18 cellular contexts compared by ENCODE assay signal in genomic region chr2:45131587-45131986, GRCh38.
DNase-seq lines count a peak whose midpoint lies in the region; TF ChIP-seq lines count a peak whose summit lies in the region.
"Had no signal": no experiment of that assay in that cellular context is flagged by ENCODE, and none has a peak within 500 bp of the region (broad histone marks: within the 10 kb centered on the region; RNA-seq: fewer than 3 reads in every experiment).

No MANE protein-coding gene starts in this region.

- TF ChIP-seq POLR2A in NB4 (IDR thresholded peaks at IDR 0.05; ENCODE audit: extremely low read depth, insufficient read length), result no peak

- H3K9me3 Mint-ChIP-seq in endothelial cell (ENCODE audit: unreplicated experiment), result no peaks in the 10 kb centered on the region
- H3K9me3 Mint-ChIP-seq: activated naive CD4-positive, alpha-beta T cell treated with anti-CD3 and anti-CD28 coated beads, Interleukin-2, amount 10 ng/mL, durations not matched to agents 7 days and 5 days had no signal

- no peak overlapping the region for H3K4me3 Mint-ChIP-seq in endothelial cell (ENCODE audit: unreplicated experiment)
- H3K4me3 Mint-ChIP-seq: activated naive CD4-positive, alpha-beta T cell treated with anti-CD3 and anti-CD28 coated beads, Interleukin-2, amount 10 ng/mL, durations not matched to agents 7 days and 5 days; brain had no signal

- in situ Hi-C loops in astrocyte of the spinal cord (cut with HindIII; ENCODE audit: low sequenced_read_pairs), result no loop called here

- H3K27ac Mint-ChIP-seq in endothelial cell (ENCODE audit: unreplicated experiment), result no peak overlapping the region
- H3K27ac Mint-ChIP-seq: activated naive CD4-positive, alpha-beta T cell treated with anti-CD3 and anti-CD28 coated beads, Interleukin-2, amount 10 ng/mL, durations not matched to agents 7 days and 5 days; brain had no signal

- TF ChIP-seq CTCF in NB4 (IDR thresholded peaks at IDR 0.05; ENCODE audit: low read depth, low read length), result no peak
- no peak for TF ChIP-seq CTCF in astrocyte of the spinal cord (IDR thresholded peaks at IDR 0.05; ENCODE audit: low read depth, low read length)
- no peak for TF ChIP-seq CTCF in endothelial cell (IDR thresholded peaks at IDR 0.05; ENCODE audit: unreplicated experiment)

- H3K4me1 Mint-ChIP-seq in endothelial cell (ENCODE audit: unreplicated experiment), result peaks cover 8% of the 10 kb centered on the region
- H3K4me1 Mint-ChIP-seq: brain had no signal

- H3K4me3 ChIP-seq in NB4 (ENCODE audit: low read depth, low read length), result no peak overlapping the region
- H3K4me3 ChIP-seq in astrocyte of the spinal cord (ENCODE audit: low read depth, low read length), result no peak overlapping the region
- H3K4me3 ChIP-seq: lower lobe of right lung, pancreas had no signal

- H3K27me3 Mint-ChIP-seq in endothelial cell (ENCODE audit: unreplicated experiment), result peaks cover 3% of the 10 kb centered on the region
- H3K27me3 Mint-ChIP-seq: brain had no signal

- peaks cover 3% of the 10 kb centered on the region for H3K36me3 Mint-ChIP-seq in endothelial cell (ENCODE audit: low read depth, unreplicated experiment)
- H3K36me3 Mint-ChIP-seq: activated naive CD4-positive, alpha-beta T cell treated with anti-CD3 and anti-CD28 coated beads, Interleukin-2, amount 10 ng/mL, durations not matched to agents 7 days and 5 days; brain had no signal

- peak; percentile 11 for DNase-seq in GDM1 (lab: John Stamatoyannopoulos, UW)
- peak; percentile 59 for DNase-seq in NB4 (ENCODE audit: low read depth)
- peak; percentile 79 for DNase-seq in astrocyte of the spinal cord (ENCODE audit: low read depth, low spot score)
- DNase-seq in non-pigmented ciliary epithelial cell (ENCODE audit: low read depth), result peak; percentile 26
- DNase-seq in amniotic stem cell (lab: John Stamatoyannopoulos, UW), result no peak
- DNase-seq in endothelial cell (ENCODE audit: low spot score), result no peak
- DNase-seq in NCI-H146 treated with DMSO at 0.1 percent for 48 hours (lab: John Stamatoyannopoulos, UW; ENCODE audit: unreplicated experiment), result no peak
- DNase-seq: activated CD4-positive, alpha-beta T cell treated with anti-CD3 and anti-CD28 coated beads, Interleukin-2, amount 50 U/mL, for 1 hour; activated naive CD4-positive, alpha-beta T cell treated with anti-CD3 and anti-CD28 coated beads, Interleukin-2, amount 10 ng/mL, durations not matched to agents 7 days and 5 days; activated T-cell treated with anti-CD3 and anti-CD28 coated beads for 4 hours; dermis blood vessel endothelial cell; erythroblast; lower lobe of right lung; NCI-H1436; pancreas; SHP77; stimulated activated CD4-positive, alpha-beta T cell treated with anti-CD3 and anti-CD28 coated beads, Interleukin-4, amount 100 ng/mL, for 1 hour had no signal

Comparison
In these comparisons a context has a peak if more than half of its experiments do, and no peak if none do; other contexts are left out.
1. DNase-seq: peak in GDM1 (single experiment), NB4 (single experiment), astrocyte of the spinal cord (single experiment) and non-pigmented ciliary epithelial cell (single experiment); none in amniotic stem cell (single experiment), endothelial cell (single experiment) and NCI-H146 treated with DMSO at 0.1 percent for 48 hours (single experiment).